Comparison of ENCODE assay signal across 1 cellular context in genomic region chr18:830315-830901, GRCh38.
TF ChIP-seq lines count a peak whose summit lies in the region.

No MANE protein-coding gene starts in this region.

TF ChIP-seq in HepG2, 621 proteins besides CTCF, POLR2A, EP300 and RAD21 (continued from another document):
- no peak for TF ChIP-seq HMGXB3 (CRISPR knock-in tag; IDR thresholded peaks at IDR 0.05; ENCODE audit: borderline replicate concordance)
- no peak for TF ChIP-seq ARNT (IDR thresholded peaks at IDR 0.05)
- peak; percentile 38; the same call in 1 of the 2 replicates for TF ChIP-seq CREB1 (IDR thresholded peaks at IDR 0.05)
- TF ChIP-seq CREB1 (CRISPR knock-in tag; IDR thresholded peaks at IDR 0.05) = no peak
- TF ChIP-seq GABPA (IDR thresholded peaks at IDR 0.05; ENCODE audit: low read depth, low read length) = no peak
- TF ChIP-seq GABPA (CRISPR knock-in tag; IDR thresholded peaks at IDR 0.05; ENCODE audit: low read depth) = peak; percentile 34; the same call in 1 of the 2 replicates
- TF ChIP-seq ZNF788 (CRISPR knock-in tag; IDR thresholded peaks at IDR 0.05; ENCODE audit: borderline replicate concordance) = no peak
